Comparison of ENCODE assay signal across 27 cellular contexts in genomic region chr1:57254006-57254405, GRCh38.
A peak's percentile ranks its signal among the peaks of the same experiment; 100 is the strongest.
DNase-seq lines count a peak whose midpoint lies in the region; ATAC-seq, FAIRE-seq and TF ChIP-seq lines count a peak whose summit lies in the region.
"Had no signal": no experiment of that assay in that cellular context is flagged by ENCODE, and none has a peak within 500 bp of the region (broad histone marks: within the 10 kb centered on the region; RNA-seq: fewer than 3 reads in every experiment).

No MANE protein-coding gene starts in this region.

- POLR2A ChIA-PET in IMR-90 (lab: Charles Lee; ENCODE audit: unreplicated experiment): no interaction called here

- TF ChIP-seq POLR2A in IMR-90 (IDR thresholded peaks at IDR 0.05; ENCODE audit: low read depth, low read length): no peak

- no peaks in the 10 kb centered on the region for H3K27me3 ChIP-seq in IMR-90 (ENCODE audit: control insufficient read depth, insufficient read depth, low read length)
- H3K27me3 ChIP-seq in bronchial epithelial cell (ENCODE audit: control insufficient read depth, insufficient read depth, low read length): no peaks in the 10 kb centered on the region
- H3K27me3 ChIP-seq in mesenchymal stem cell (ENCODE audit: control insufficient read depth in 1 of 2, insufficient read depth in 1 of 2, low read length in 2 of 2): no peaks in the 10 kb centered on the region
- H3K27me3 ChIP-seq: dorsolateral prefrontal cortex, pancreas, Peyer's patch, SJSA1, thyroid gland had no signal

- no peak for TF ChIP-seq CTCF in AG10803 (conservative IDR thresholded peaks at IDR 0.05; ENCODE audit: low read length)
- TF ChIP-seq CTCF in IMR-90 (conservative IDR thresholded peaks at IDR 0.05; ENCODE audit: low read depth, low read length): no peak
- no peak for TF ChIP-seq CTCF in bronchial epithelial cell (IDR thresholded peaks at IDR 0.05; ENCODE audit: insufficient read depth, low read length, severe bottlenecking)

- H3K27ac ChIP-seq in IMR-90 (ENCODE audit: insufficient read depth, low read length) (no peak overlapping the region), mesenchymal stem cell (ENCODE audit: low read length, poor library complexity, severe bottlenecking) (no peak overlapping the region)
- H3K27ac ChIP-seq: pancreas, Peyer's patch, SJSA1, thyroid gland had no signal

- no peak overlapping the region for H3K4me3 ChIP-seq in AG10803 (ENCODE audit: low read length)
- H3K4me3 ChIP-seq in IMR-90 (ENCODE audit: insufficient read depth, low read depth, low read length): no peak overlapping the region
- H3K4me3 ChIP-seq in bronchial epithelial cell (ENCODE audit: low read depth, low read length): no peak overlapping the region
- H3K4me3 ChIP-seq in mesenchymal stem cell (ENCODE audit: insufficient read depth in 1 of 2, low read depth in 1 of 2, low read length in 2 of 2): no peak overlapping the region
- H3K4me3 ChIP-seq: dorsolateral prefrontal cortex, pancreas, Peyer's patch, SJSA1, thyroid gland had no signal

- H3K18ac ChIP-seq in IMR-90 (ENCODE audit: low read depth, low read length): no peak overlapping the region
- no peak overlapping the region for H3K18ac ChIP-seq in mesenchymal stem cell (ENCODE audit: low read depth in 1 of 2, low read length in 2 of 2)

- H2AK9ac ChIP-seq in IMR-90 (replicated peaks; ENCODE audit: low read depth, low read length, poor library complexity): no peak overlapping the region

- H4K5ac ChIP-seq in IMR-90 (ENCODE audit: low read depth, low read length): no peak overlapping the region

- H2BK15ac ChIP-seq in IMR-90 (ENCODE audit: low read depth, low read length) (no peak overlapping the region), mesenchymal stem cell (ENCODE audit: low read depth, poor library complexity, severe bottlenecking) (no peak overlapping the region)

- no peaks in the 10 kb centered on the region for H4K20me1 ChIP-seq in IMR-90 (ENCODE audit: insufficient read depth, low read length)

- no peaks in the 10 kb centered on the region for H3K36me3 ChIP-seq in IMR-90 (ENCODE audit: control insufficient read depth, insufficient read depth, low read length)
- H3K36me3 ChIP-seq in bronchial epithelial cell (ENCODE audit: control insufficient read depth, insufficient read depth, low read length): no peaks in the 10 kb centered on the region
- no peaks in the 10 kb centered on the region for H3K36me3 ChIP-seq in mesenchymal stem cell (ENCODE audit: control insufficient read depth in 1 of 2, insufficient read depth in 2 of 2, low read depth in 1 of 2, low read length in 2 of 2)
- H3K36me3 ChIP-seq: pancreas, Peyer's patch, SJSA1, thyroid gland had no signal

- H2AFZ ChIP-seq in IMR-90 (replicated peaks; ENCODE audit: low read length, poor library complexity) (no peak overlapping the region), mesenchymal stem cell (ENCODE audit: low read depth, low read length) (no peak overlapping the region)

- H4K8ac ChIP-seq in IMR-90 (ENCODE audit: low read depth in 2 of 2, low read length in 2 of 2): no peak overlapping the region
- H4K8ac ChIP-seq in mesenchymal stem cell (ENCODE audit: low read length): no peak overlapping the region

- WGBS in IMR-90 (ENCODE audit: extremely low coverage in 2 of 2, insufficient read length in 1 of 2), 2 experiments: no CpG with 5 or more reads among the region's 2 CpGs
- 54% methylated on average over 2 of the region's 2 CpGs for WGBS in mesenchymal stem cell

- H3K4ac ChIP-seq in IMR-90 (ENCODE audit: low read depth, low read length) (no peak overlapping the region), mesenchymal stem cell (ENCODE audit: low read depth in 1 of 2, low read length in 2 of 2) (no peak overlapping the region)

- H3K9me3 ChIP-seq in IMR-90 (ENCODE audit: control insufficient read depth, insufficient read depth, low read length) (no peaks in the 10 kb centered on the region), mesenchymal stem cell (ENCODE audit: control insufficient read depth, low read length) (no peaks in the 10 kb centered on the region)
- H3K9me3 ChIP-seq: pancreas, Peyer's patch, SJSA1, thyroid gland had no signal

- no peak for TF ChIP-seq RAD21 in IMR-90 (IDR thresholded peaks at IDR 0.05; ENCODE audit: low read length)

- in situ Hi-C loops in IMR-90 (cut with MboI; ENCODE audit: low sequenced_read_pairs): no loop called here

- H3K4me1 ChIP-seq in IMR-90 (ENCODE audit: control insufficient read depth, insufficient read depth, low read length) (peaks cover 4% of the 10 kb centered on the region; the same call in 1 of the 2 replicates), mesenchymal stem cell (ENCODE audit: control insufficient read depth, insufficient read depth, low read depth, low read length) (no peaks in the 10 kb centered on the region)
- H3K4me1 ChIP-seq: pancreas, Peyer's patch, SJSA1, thyroid gland had no signal

- H2AK5ac ChIP-seq in IMR-90 (ENCODE audit: low read depth, low read length) (no peak overlapping the region), mesenchymal stem cell (ENCODE audit: low read length, severe bottlenecking) (no peak overlapping the region)

- H3K9me1 ChIP-seq in IMR-90 (ENCODE audit: insufficient read depth, low read length): no peaks in the 10 kb centered on the region

- no peak overlapping the region for H4K91ac ChIP-seq in IMR-90 (ENCODE audit: insufficient read depth, low read depth, low read length)
- H4K91ac ChIP-seq in mesenchymal stem cell (ENCODE audit: low read length): no peak overlapping the region

- CTCF ChIA-PET in IMR-90 (lab: Yijun Ruan, JAX): no interaction called here

- H2BK5ac ChIP-seq in IMR-90 (ENCODE audit: low read depth, low read length, poor library complexity, severe bottlenecking) (no peak overlapping the region), mesenchymal stem cell (ENCODE audit: low read depth, low read length, poor library complexity, severe bottlenecking) (no peak overlapping the region)

- intact Hi-C loops in IMR-90 (cut with micrococcal nuclease): no loop called here

- ATAC-seq in IMR-90 (ENCODE audit: low read depth) (peak; percentile 85), GM19455 (IDR thresholded peaks at IDR 0.05; ENCODE audit: unreplicated experiment) (no peak)
- ATAC-seq: naive thymus-derived CD8-positive, alpha-beta T cell; pancreas; T-helper 17 cell had no signal

- H3K56ac ChIP-seq in IMR-90 (ENCODE audit: extremely low read depth, insufficient read depth, low read length): no peak overlapping the region

- no peak overlapping the region for H3K4me2 ChIP-seq in IMR-90 (ENCODE audit: low read depth, low read length)
- H3K4me2 ChIP-seq in mesenchymal stem cell (ENCODE audit: low read length, poor library complexity, severe bottlenecking): no peak overlapping the region

- no peaks in the 10 kb centered on the region for H3K79me1 ChIP-seq in IMR-90 (ENCODE audit: low read depth in 1 of 2, low read length in 2 of 2)
- H3K79me1 ChIP-seq in mesenchymal stem cell (replicated peaks; ENCODE audit: low read length, poor library complexity, severe bottlenecking): no peaks in the 10 kb centered on the region

- BruUV-seq in IMR-90 (replicated peaks; lab: Mats Ljungman, UMichigan): no TSS peak

- H2BK20ac ChIP-seq in IMR-90 (ENCODE audit: low read depth, low read length): no peak overlapping the region

- H3K23ac ChIP-seq in IMR-90 (ENCODE audit: low read depth, low read length) (no peak overlapping the region), mesenchymal stem cell (ENCODE audit: low read length in 2 of 2) (no peak overlapping the region)

- FAIRE-seq in bronchial epithelial cell (lab: Jason Lieb, UNC): no peak
- FAIRE-seq: pancreas had no signal

- dilution Hi-C loops in IMR-90 (cut with HindIII; ENCODE audit: low sequenced_read_pairs, unreplicated experiment): no loop called here

- H3K9ac ChIP-seq in IMR-90 (ENCODE audit: low read depth, low read length) (no peak overlapping the region), mesenchymal stem cell (ENCODE audit: low read length) (peak overlapping the region; percentile 41)

- H2BK120ac ChIP-seq in IMR-90 (ENCODE audit: low read depth, low read length): no peak overlapping the region
- no peak overlapping the region for H2BK120ac ChIP-seq in mesenchymal stem cell (ENCODE audit: low read depth, low read length)

- H3K14ac ChIP-seq in IMR-90 (replicated peaks; ENCODE audit: low read depth, low read length): no peak overlapping the region
- H3K14ac ChIP-seq in mesenchymal stem cell (ENCODE audit: low read length in 2 of 2): no peak overlapping the region

- no peak overlapping the region for H2BK12ac ChIP-seq in mesenchymal stem cell (ENCODE audit: low read length in 2 of 2)

- peak; percentile 75 for DNase-seq in AG10803 (ENCODE audit: low read depth)
- DNase-seq in IMR-90: peak; percentile 32
- DNase-seq in bronchial epithelial cell (ENCODE audit: low read depth): peak; percentile 41
- DNase-seq in mesenchymal stem cell: no peak
- no peak for DNase-seq in MV-4-11 (lab: John Stamatoyannopoulos, UW)
- no peak for DNase-seq in NCI-H1694 (lab: John Stamatoyannopoulos, UW)
- no peak for DNase-seq in islet precursor cell
- DNase-seq: activated CD4-positive, alpha-beta T cell treated with anti-CD3 and anti-CD28 coated beads, Interleukin-2, amount 50 U/mL, for 48 hours; activated effector memory CD4-positive, alpha-beta T cell treated with anti-CD3 and anti-CD28 coated beads, Interleukin-2, amount 50 U/mL, for 16 hours; caudate nucleus; CD8-positive, alpha-beta memory T cell; DMS79; dorsolateral prefrontal cortex; erythroblast; H9; kidney glomerular epithelial cell; naive thymus-derived CD8-positive, alpha-beta T cell; NCI-H146; NCI-H2227 treated with DMSO at 0.1 percent for 48 hours; pancreas; Peyer's patch; stimulated activated CD4-positive, alpha-beta T cell treated with anti-CD3 and anti-CD28 coated beads, Interleukin-1b, Interleukin-23, amount 100 ng/mL, for 48 hours; stimulated activated naive CD4-positive, alpha-beta T cell; T-helper 17 cell; thyroid gland had no signal

TF ChIP-seq in IMR-90, 13 proteins besides CTCF, POLR2A, EP300 and RAD21:
- TF ChIP-seq CEBPB (IDR thresholded peaks at IDR 0.05; ENCODE audit: low read depth, low read length) (no peak; the same call in 1 of the 2 replicates), RCOR1 (IDR thresholded peaks at IDR 0.05; ENCODE audit: insufficient replicate concordance, low read length) (no peak), FOS (IDR thresholded peaks at IDR 0.05; ENCODE audit: low read depth, low read length) (no peak), MAFK (IDR thresholded peaks at IDR 0.05; ENCODE audit: low read depth, low read length) (no peak), SMC3 (IDR thresholded peaks at IDR 0.05; ENCODE audit: low read depth, low read length) (no peak)

Comparison
In these comparisons a context has a peak if more than half of its experiments do, and no peak if none do; other contexts are left out.
1. DNase-seq: peak in AG10803 (single experiment), IMR-90 (single experiment) and bronchial epithelial cell (single experiment); none in mesenchymal stem cell (single experiment), MV-4-11 (single experiment), NCI-H1694 (single experiment) and islet precursor cell (single experiment).